ENCODE assay signal across 25 cellular contexts in the genomic region with DNA sequence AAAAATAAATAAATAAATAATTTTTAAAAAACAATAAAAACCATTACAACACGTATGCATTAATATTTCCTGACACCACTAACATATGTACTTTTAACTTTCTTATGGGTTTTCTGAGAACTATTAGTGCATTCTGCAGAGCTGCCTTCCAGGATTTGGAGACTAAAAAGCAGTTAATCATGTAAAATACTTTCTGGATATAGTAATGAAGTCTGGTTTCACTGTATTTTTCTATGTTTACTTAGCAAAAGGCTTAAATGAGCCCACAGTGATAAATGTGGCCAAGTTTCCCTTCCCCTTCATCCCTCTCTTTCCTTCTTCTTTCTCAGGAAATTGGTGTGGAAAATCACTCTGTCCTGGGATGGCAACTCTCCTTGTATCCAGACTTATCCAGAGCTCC. TPM values are rescaled to one million over a fixed set of nuclear protein-coding genes. Genes with fewer than 3 reads are reported as not detected.
DNase-seq lines count a peak whose midpoint lies in the region; ATAC-seq, FAIRE-seq and TF ChIP-seq lines count a peak whose summit lies in the region.
"Had no signal": no experiment of that assay in that cellular context is flagged by ENCODE, and none has a peak within 500 bp of the region (broad histone marks: within the 10 kb centered on the region; RNA-seq: fewer than 3 reads in every experiment).

No MANE protein-coding gene starts in this region.

- TF ChIP-seq RAD21 in HepG2 (CRISPR knock-in tag; IDR thresholded peaks at IDR 0.05): no peak

- ATAC-seq in HepG2: no peak
- no peak for ATAC-seq in right lobe of liver
- ATAC-seq in GM21447 (IDR thresholded peaks at IDR 0.05; ENCODE audit: unreplicated experiment): no peak
- ATAC-seq: K562 had no signal

- no peaks in the 10 kb centered on the region for H3K79me2 ChIP-seq in HepG2 (ENCODE audit: insufficient read depth, low read length)
- H3K79me2 ChIP-seq in smooth muscle cell (ENCODE audit: low read depth): no peaks in the 10 kb centered on the region

- H3K9me3 ChIP-seq in HepG2 (ENCODE audit: low read length) (no peaks in the 10 kb centered on the region), right lobe of liver (no peaks in the 10 kb centered on the region), smooth muscle cell (replicated peaks; ENCODE audit: low read depth) (no peaks in the 10 kb centered on the region), ovary (no peaks in the 10 kb centered on the region)
- H3K9me3 ChIP-seq: MG63 had no signal

- BruUV-seq in HepG2 (replicated peaks; lab: Mats Ljungman, UMichigan): no TSS peak

- 98% methylated on average over 1 of the region's 1 CpG for WGBS in HepG2 (ENCODE audit: low lambda C conversion rate)
- 72% methylated on average over 1 of the region's 1 CpG for WGBS in right lobe of liver (ENCODE audit: insufficient coverage, low coverage, low lambda C conversion rate, missing lambda C conversion rate)
- 24% methylated on average over 1 of the region's 1 CpG for WGBS in smooth muscle cell (ENCODE audit: low lambda C conversion rate)
- 46 to 82% (median 67%) methylated on average over 1 of the region's 1 CpG for WGBS in ovary, 3 donors

- DNase-seq in HepG2 (ENCODE audit: low spot score) (no peak), right lobe of liver (no peak), fibroblast of peridontal ligament (ENCODE audit: extremely low read depth) (peak; percentile 64), smooth muscle cell (lab: John Stamatoyannopoulos, UW; ENCODE audit: unreplicated experiment) (no peak), ovary (no peak), hippocampal formation (lab: John Stamatoyannopoulos, UW) (no peak)
- DNase-seq in activated naive CD4-positive, alpha-beta T cell treated with anti-CD3 and anti-CD28 coated beads for 36 hours: no peak
- DNase-seq: AML-193; Calu3; CD8-positive, alpha-beta memory T cell; GDM1; MG63; NCI-H1092; NCI-H1436; NCI-H187 treated with DMSO at 0.1 percent for 48 hours; NCI-H2107; PC-9; RPMI8226; SHP77 had no signal

- TF ChIP-seq POLR2A in HepG2 (IDR thresholded peaks at IDR 0.05; ENCODE audit: insufficient read depth in 1 of 2, low read depth in 2 of 2, low read length in 2 of 2) (no peak), right lobe of liver (IDR thresholded peaks at IDR 0.05) (no peak), ovary (IDR thresholded peaks at IDR 0.05) (no peak)

- no peaks in the 10 kb centered on the region for H3K9me3 Mint-ChIP-seq in activated naive CD4-positive, alpha-beta T cell treated with anti-CD3 and anti-CD28 coated beads for 36 hours
- H3K9me3 Mint-ChIP-seq: CD8-positive, alpha-beta memory T cell had no signal

- H3K36me3 ChIP-seq in HepG2 (replicated peaks in 1 of 2; ENCODE audit: control insufficient read depth in 1 of 2, insufficient read depth in 2 of 2, low read length in 2 of 2) (no peaks in the 10 kb centered on the region), right lobe of liver (no peaks in the 10 kb centered on the region), smooth muscle cell (ENCODE audit: low read depth) (no peaks in the 10 kb centered on the region), ovary (no peaks in the 10 kb centered on the region)
- H3K36me3 ChIP-seq: MG63 had no signal

- H3K9ac ChIP-seq in HepG2 (ENCODE audit: insufficient read depth, low read depth, low read length): no peak overlapping the region
- H3K9ac ChIP-seq in smooth muscle cell (ENCODE audit: low read depth): no peak overlapping the region

- H3K27me3 ChIP-seq in HepG2 (ENCODE audit: control insufficient read depth in 1 of 2, insufficient read depth in 2 of 2, low read length in 2 of 2) (no peaks in the 10 kb centered on the region), right lobe of liver (no peaks in the 10 kb centered on the region), smooth muscle cell (ENCODE audit: low read depth) (no peaks in the 10 kb centered on the region), ovary (no peaks in the 10 kb centered on the region)
- H3K27me3 ChIP-seq: MG63 had no signal

- no peaks in the 10 kb centered on the region for H3F3A ChIP-seq in smooth muscle cell (ENCODE audit: low read depth)

- H3K36me3 Mint-ChIP-seq in activated naive CD4-positive, alpha-beta T cell treated with anti-CD3 and anti-CD28 coated beads for 36 hours (ENCODE audit: low read depth): no peaks in the 10 kb centered on the region
- H3K36me3 Mint-ChIP-seq: CD8-positive, alpha-beta memory T cell had no signal

- H3K4me3 Mint-ChIP-seq in activated naive CD4-positive, alpha-beta T cell treated with anti-CD3 and anti-CD28 coated beads for 36 hours: no peak overlapping the region
- H3K4me3 Mint-ChIP-seq: CD8-positive, alpha-beta memory T cell had no signal

- H3K4me3 ChIP-seq in HepG2 (replicated peaks in 1 of 3; ENCODE audit: insufficient read depth in 1 of 3, low read depth in 2 of 3, low read length in 3 of 3) (no peak overlapping the region), right lobe of liver (no peak overlapping the region), smooth muscle cell (no peak overlapping the region), ovary (no peak overlapping the region)
- H3K4me3 ChIP-seq: K562, MG63, PC-9 had no signal

- CTCF ChIA-PET in HepG2 (lab: Yijun Ruan, JAX; ENCODE audit: low intra/inter-chr PET ratio, low total read pairs): no interaction called here
- CTCF ChIA-PET in activated naive CD4-positive, alpha-beta T cell treated with anti-CD3 and anti-CD28 coated beads for 36 hours (lab: Charles Lee): no interaction called here

- H4K20me1 ChIP-seq in HepG2 (ENCODE audit: insufficient read depth, low read length) (no peaks in the 10 kb centered on the region), smooth muscle cell (ENCODE audit: low read depth) (no peaks in the 10 kb centered on the region)

- POLR2A ChIA-PET in HepG2 (lab: Yijun Ruan, JAX): no interaction called here

- H3K4me1 ChIP-seq in HepG2 (ENCODE audit: insufficient read depth, low read length) (peaks cover 47% of the 10 kb centered on the region), right lobe of liver (no peaks in the 10 kb centered on the region), smooth muscle cell (ENCODE audit: low read depth) (no peaks in the 10 kb centered on the region), ovary (ENCODE audit: insufficient read depth) (no peaks in the 10 kb centered on the region)

- in situ Hi-C loops in HepG2 (cut with HindIII; ENCODE audit: extremely low pct_ligation_motif_present, low pct_unique_long_range_greater_than_20kb): no loop called here

- intact Hi-C loops in HepG2 (cut with micrococcal nuclease; ENCODE audit: unreplicated experiment): no loop called here
- intact Hi-C loops in right lobe of liver (cut with DNase I): no loop called here
- intact Hi-C loops in ovary (cut with DNase I): no loop called here
- intact Hi-C loops in activated naive CD4-positive, alpha-beta T cell treated with anti-CD3 and anti-CD28 coated beads for 36 hours (cut with micrococcal nuclease): no loop called here

- H3K27ac ChIP-seq in HepG2 (ENCODE audit: extremely low read length, insufficient read depth, low read length): no peak overlapping the region
- H3K27ac ChIP-seq in right lobe of liver: no peak overlapping the region
- peak overlapping the region; percentile 78 for H3K27ac ChIP-seq in smooth muscle cell (ENCODE audit: low read depth)
- H3K27ac ChIP-seq in ovary: no peak overlapping the region
- H3K27ac ChIP-seq: 22Rv1, C4-2B, PC-9 had no signal

- H3K4me2 ChIP-seq in HepG2 (ENCODE audit: low read depth, low read length) (no peak overlapping the region), smooth muscle cell (peak overlapping the region; percentile 26)
- H3K4me2 ChIP-seq: PC-9 had no signal

- FAIRE-seq in HepG2 (lab: Jason Lieb, UNC): no peak
- FAIRE-seq: GM18507, H54, K562 had no signal

- H3K4me1 Mint-ChIP-seq in activated naive CD4-positive, alpha-beta T cell treated with anti-CD3 and anti-CD28 coated beads for 36 hours (ENCODE audit: low read depth): no peaks in the 10 kb centered on the region
- H3K4me1 Mint-ChIP-seq: CD8-positive, alpha-beta memory T cell had no signal

- peaks cover 4% of the 10 kb centered on the region for H3K27me3 Mint-ChIP-seq in activated naive CD4-positive, alpha-beta T cell treated with anti-CD3 and anti-CD28 coated beads for 36 hours (ENCODE audit: low read depth)

- peak overlapping the region; percentile 46 for H2AFZ ChIP-seq in HepG2 (ENCODE audit: low read length)
- no peak overlapping the region for H2AFZ ChIP-seq in smooth muscle cell (ENCODE audit: low read depth)
- H2AFZ ChIP-seq: PC-9 had no signal

- H3K27ac Mint-ChIP-seq in activated naive CD4-positive, alpha-beta T cell treated with anti-CD3 and anti-CD28 coated beads for 36 hours: no peak overlapping the region

- TF ChIP-seq CTCF in HepG2 (CRISPR knock-in tag; IDR thresholded peaks at IDR 0.05): no peak
- TF ChIP-seq CTCF in right lobe of liver (IDR thresholded peaks at IDR 0.05): no peak
- TF ChIP-seq CTCF in smooth muscle cell (IDR thresholded peaks at IDR 0.05; ENCODE audit: borderline replicate concordance, insufficient read depth, poor library complexity, severe bottlenecking): no peak
- TF ChIP-seq CTCF in ovary (IDR thresholded peaks at IDR 0.05): no peak

- no peak for TF ChIP-seq EP300 in HepG2 (IDR thresholded peaks at IDR 0.05; ENCODE audit: low read depth in 2 of 2, low read length in 2 of 2)
- no peak for TF ChIP-seq EP300 in HepG2 (CRISPR knock-in tag; IDR thresholded peaks at IDR 0.05; ENCODE audit: borderline replicate concordance)
- TF ChIP-seq EP300 in ovary (IDR thresholded peaks at IDR 0.05): no peak

RNA-seq across cellular contexts. Expression of a gene that starts 29.7 kb away (rescaled TPM):
- total RNA-seq in HepG2 (2016; rRNA removed; fragmentation: Illumina TruSeq; extraction: Trizol) (45.8 and 56.5 TPM in 2 replicates), right lobe of liver (10 to 100 TPM; 27.5 to 61.6 (median 45.6) TPM), smooth muscle cell (433 and 501 TPM in 2 replicates), ovary (10 to 100 TPM in 6 of 7 donors, 1 to 10 TPM in 1; 8.1 to 40.7 (median 23.0) TPM)
- total RNA-seq in HepG2 (2016; cell fraction: cytosol; rRNA removed; fragmentation: Illumina TruSeq; extraction: Trizol; ENCODE audit: low read depth): 10.1 and 11.5 TPM in 2 replicates
- total RNA-seq in HepG2 (2016; cell fraction: insoluble cytoplasmic fraction; rRNA removed; fragmentation: Illumina TruSeq; extraction: Trizol): 42.4 and 56.4 TPM in 2 replicates
- 25.5 and 30.0 TPM in 2 replicates for total RNA-seq in HepG2 (2016; cell fraction: membrane; rRNA removed; fragmentation: Illumina TruSeq; extraction: Trizol)
- 64.8 and 75.0 TPM in 2 replicates for total RNA-seq in HepG2 (2016; cell fraction: nucleus; rRNA removed; fragmentation: Illumina TruSeq; extraction: Trizol)
- polyA plus RNA-seq in HepG2 (2011; rRNA removed) (108 and 160 TPM in 2 replicates), smooth muscle cell (193 and 329 TPM in 2 replicates), ovary (10 to 100 TPM in 1 of 2 donors, 1 to 10 TPM in 1; 5.4 to 12.4 TPM)
- 44.8 and 69.4 TPM in 2 replicates for polyA plus RNA-seq in HepG2 (2011; cell fraction: cytosol; rRNA removed)
- 68.4 and 74.0 TPM in 2 replicates for polyA plus RNA-seq in HepG2 (2011; cell fraction: nucleus; rRNA removed)
- 78.0 and 114 TPM in 2 replicates for polyA plus RNA-seq in HepG2 (2012)
- 4.9 and 5.0 TPM in 2 replicates for polyA plus RNA-seq in HepG2 (2016; cell fraction: cytosol; fragmentation: Illumina TruSeq; extraction: Trizol; ENCODE audit: low read depth)
- polyA plus RNA-seq in HepG2 (2016; cell fraction: insoluble cytoplasmic fraction; fragmentation: Illumina TruSeq; extraction: Trizol; ENCODE audit: low read depth): 31.1 and 31.2 TPM in 2 replicates
- polyA plus RNA-seq in HepG2 (2016; cell fraction: membrane; fragmentation: Illumina TruSeq; extraction: Trizol; ENCODE audit: low read depth): 16.0 and 17.5 TPM in 2 replicates
- 60.5 and 63.3 TPM in 2 replicates for polyA plus RNA-seq in HepG2 (2016; cell fraction: nucleus; fragmentation: Illumina TruSeq; extraction: Trizol; ENCODE audit: insufficient read depth, low read depth)
- 0.54 and 87.5 TPM in 2 replicates for polyA minus RNA-seq in HepG2 (2011; rRNA and poly(A)+ RNA removed; ENCODE audit: low replicate concordance)
- polyA minus RNA-seq in HepG2 (2011; cell fraction: cytosol; rRNA and poly(A)+ RNA removed): 133 and 175 TPM in 2 replicates
- polyA minus RNA-seq in HepG2 (2011; cell fraction: nucleus; rRNA and poly(A)+ RNA removed): 269 and 305 TPM in 2 replicates
- under 1 TPM in 1 of 2 experiments, not detected in 1; 0.19 TPM for total RNA-seq in activated naive CD4-positive, alpha-beta T cell treated with anti-CD3 and anti-CD28 coated beads for 36 hours

Comparison
In these comparisons a context has a peak if more than half of its experiments do, and no peak if none do; other contexts are left out.
1. RNA of a gene that starts 29.7 kb away (total RNA-seq): 433 to 501 TPM in smooth muscle cell, 10.1 to 75.0 TPM in HepG2, 27.5 to 61.6 TPM in right lobe of liver and 8.1 to 40.7 TPM in ovary; 0.19 TPM in activated naive CD4-positive, alpha-beta T cell treated with anti-CD3 and anti-CD28 coated beads for 36 hours; every median in the first group is over 4 times any median in the second.